Comparison of ENCODE assay signal across 20 cellular contexts in genomic region chr17:67879662-67880061, GRCh38.
"Had no signal": no experiment of that assay in that cellular context is flagged by ENCODE, and none has a peak within 500 bp of the region (broad histone marks: within the 10 kb centered on the region; RNA-seq: fewer than 3 reads in every experiment).

No MANE protein-coding gene starts in this region.

- FAIRE-seq: bronchial epithelial cell, frontal cortex had no signal

- H3K27me3 ChIP-seq: ascending aorta, neutrophil, suprapubic skin had no signal

- H3K9me3 ChIP-seq: ascending aorta, neutrophil, suprapubic skin had no signal

- H3K4me1 ChIP-seq: ascending aorta, suprapubic skin had no signal

- H3K4me3 Mint-ChIP-seq: activated naive CD4-positive, alpha-beta T cell treated with anti-CD3 and anti-CD28 coated beads for 36 hours; dendritic cell treated with granulocyte-macrophage colony-stimulating factor and Interleukin-4, amounts not matched to agents 40 ng/mL and 50 ng/mL, for 4 days; naive B cell; T-helper 2 cell treated with Interferon-gamma antibody and Interleukin-4, amounts not matched to agents 5 μg/mL and 100 μg/mL, for 36 hours had no signal

- H3K4me3 ChIP-seq: ascending aorta, skin epidermis, suprapubic skin had no signal

- H3K27ac ChIP-seq: ascending aorta, neutrophil, skin epidermis, suprapubic skin had no signal

- DNase-seq: activated CD4-positive, alpha-beta T cell treated with anti-CD3 and anti-CD28 coated beads, Interleukin-2, amount 50 U/mL, for 48 hours; activated CD4-positive, CD25-positive, alpha-beta regulatory T cell treated with anti-CD3 and anti-CD28 coated beads, Interleukin-2, amount 50 U/mL, for 72 hours; activated naive CD4-positive, alpha-beta T cell treated with anti-CD3 and anti-CD28 coated beads for 36 hours; effector memory CD4-positive, alpha-beta T cell; islet precursor cell; naive B cell; stimulated activated CD4-positive, alpha-beta T cell treated with anti-CD3 and anti-CD28 coated beads, Interleukin-15, amount 100 ng/mL, for 24 hours; stimulated activated CD4-positive, alpha-beta T cell treated with anti-CD3 and anti-CD28 coated beads, Interleukin-4, amount 100 ng/mL, for 4 hours; stimulated activated CD8-positive, alpha-beta memory T cell treated with anti-CD3 and anti-CD28 coated beads, Interleukin-4, amount 100 ng/mL, for 48 hours; stimulated activated naive CD4-positive, alpha-beta T cell treated with Interleukin-2 at 50 U/mL for 16 hours; trophoblast cell had no signal

- H3K9me3 Mint-ChIP-seq: activated naive CD4-positive, alpha-beta T cell treated with anti-CD3 and anti-CD28 coated beads for 36 hours; activated T-helper 2 cell treated with anti-CD3 and anti-CD28 coated beads, Interferon-gamma antibody, Interleukin-2, Interleukin-4, amounts not matched to agents 10 μg/mL and 5 μg/mL and 100 μg/mL, durations not matched to agents 14 hours and 24 hours and 36 hours; dendritic cell treated with granulocyte-macrophage colony-stimulating factor and Interleukin-4, amounts not matched to agents 40 ng/mL and 50 ng/mL, for 4 days; naive B cell; T-helper 2 cell treated with Interferon-gamma antibody and Interleukin-4, amounts not matched to agents 5 μg/mL and 100 μg/mL, for 36 hours had no signal

- H3K27ac Mint-ChIP-seq: activated naive CD4-positive, alpha-beta T cell treated with anti-CD3 and anti-CD28 coated beads for 36 hours; activated T-helper 2 cell treated with anti-CD3 and anti-CD28 coated beads, Interferon-gamma antibody, Interleukin-2, Interleukin-4, amounts not matched to agents 10 μg/mL and 5 μg/mL and 100 μg/mL, durations not matched to agents 14 hours and 24 hours and 36 hours; dendritic cell treated with granulocyte-macrophage colony-stimulating factor and Interleukin-4, amounts not matched to agents 40 ng/mL and 50 ng/mL, for 4 days; T-helper 2 cell treated with Interferon-gamma antibody and Interleukin-4, amounts not matched to agents 5 μg/mL and 100 μg/mL, for 36 hours had no signal

- H3K27me3 Mint-ChIP-seq: dendritic cell treated with granulocyte-macrophage colony-stimulating factor and Interleukin-4, amounts not matched to agents 40 ng/mL and 50 ng/mL, for 4 days; naive B cell had no signal
